Comparison of ENCODE assay signal across 1 cellular context in genomic region chr22:20432244-20432686, GRCh38.
TF ChIP-seq lines count a peak whose summit lies in the region.

No MANE protein-coding gene starts in this region.

TF ChIP-seq in IMR-90, 13 proteins besides CTCF, POLR2A, EP300 and RAD21:
- no peak for TF ChIP-seq CEBPB (IDR thresholded peaks at IDR 0.05; ENCODE audit: low read depth, low read length)
- no peak for TF ChIP-seq SMC3 (IDR thresholded peaks at IDR 0.05; ENCODE audit: low read depth, low read length)
- no peak for TF ChIP-seq RFX5 (IDR thresholded peaks at IDR 0.05; ENCODE audit: low read depth, low read length)
- TF ChIP-seq CHD1 (IDR thresholded peaks at IDR 0.05; ENCODE audit: low read depth, low read length) = no peak
- no peak for TF ChIP-seq FOS (IDR thresholded peaks at IDR 0.05; ENCODE audit: low read depth, low read length)
- TF ChIP-seq, protein P1, sequence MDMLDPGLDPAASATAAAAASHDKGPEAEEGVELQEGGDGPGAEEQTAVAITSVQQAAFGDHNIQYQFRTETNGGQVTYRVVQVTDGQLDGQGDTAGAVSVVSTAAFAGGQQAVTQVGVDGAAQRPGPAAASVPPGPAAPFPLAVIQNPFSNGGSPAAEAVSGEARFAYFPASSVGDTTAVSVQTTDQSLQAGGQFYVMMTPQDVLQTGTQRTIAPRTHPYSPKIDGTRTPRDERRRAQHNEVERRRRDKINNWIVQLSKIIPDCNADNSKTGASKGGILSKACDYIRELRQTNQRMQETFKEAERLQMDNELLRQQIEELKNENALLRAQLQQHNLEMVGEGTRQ (IDR thresholded peaks at IDR 0.05; ENCODE audit: low read depth, low read length) = no peak
- no peak for TF ChIP-seq MAZ (IDR thresholded peaks at IDR 0.05; ENCODE audit: borderline replicate concordance, low read depth, low read length)
- no peak for TF ChIP-seq NFE2L2 (IDR thresholded peaks at IDR 0.05; ENCODE audit: low read depth, low read length)
- TF ChIP-seq BHLHE40 (IDR thresholded peaks at IDR 0.05; ENCODE audit: low read depth, low read length) = no peak
- TF ChIP-seq RCOR1 (IDR thresholded peaks at IDR 0.05; ENCODE audit: insufficient replicate concordance, low read length) = no peak
- TF ChIP-seq, protein P2, sequence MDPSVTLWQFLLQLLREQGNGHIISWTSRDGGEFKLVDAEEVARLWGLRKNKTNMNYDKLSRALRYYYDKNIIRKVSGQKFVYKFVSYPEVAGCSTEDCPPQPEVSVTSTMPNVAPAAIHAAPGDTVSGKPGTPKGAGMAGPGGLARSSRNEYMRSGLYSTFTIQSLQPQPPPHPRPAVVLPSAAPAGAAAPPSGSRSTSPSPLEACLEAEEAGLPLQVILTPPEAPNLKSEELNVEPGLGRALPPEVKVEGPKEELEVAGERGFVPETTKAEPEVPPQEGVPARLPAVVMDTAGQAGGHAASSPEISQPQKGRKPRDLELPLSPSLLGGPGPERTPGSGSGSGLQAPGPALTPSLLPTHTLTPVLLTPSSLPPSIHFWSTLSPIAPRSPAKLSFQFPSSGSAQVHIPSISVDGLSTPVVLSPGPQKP (IDR thresholded peaks at IDR 0.05; ENCODE audit: borderline replicate concordance, low read depth, low read length) = no peak
- TF ChIP-seq MXI1 (IDR thresholded peaks at IDR 0.05; ENCODE audit: borderline replicate concordance, low read depth, low read length) = no peak
- TF ChIP-seq MAFK (IDR thresholded peaks at IDR 0.05; ENCODE audit: low read depth, low read length) = no peak
TF ChIP-seq in IMR-90: peak in this region for 0.
